ENCODE assay signal across 1 cellular context in the genomic region with DNA sequence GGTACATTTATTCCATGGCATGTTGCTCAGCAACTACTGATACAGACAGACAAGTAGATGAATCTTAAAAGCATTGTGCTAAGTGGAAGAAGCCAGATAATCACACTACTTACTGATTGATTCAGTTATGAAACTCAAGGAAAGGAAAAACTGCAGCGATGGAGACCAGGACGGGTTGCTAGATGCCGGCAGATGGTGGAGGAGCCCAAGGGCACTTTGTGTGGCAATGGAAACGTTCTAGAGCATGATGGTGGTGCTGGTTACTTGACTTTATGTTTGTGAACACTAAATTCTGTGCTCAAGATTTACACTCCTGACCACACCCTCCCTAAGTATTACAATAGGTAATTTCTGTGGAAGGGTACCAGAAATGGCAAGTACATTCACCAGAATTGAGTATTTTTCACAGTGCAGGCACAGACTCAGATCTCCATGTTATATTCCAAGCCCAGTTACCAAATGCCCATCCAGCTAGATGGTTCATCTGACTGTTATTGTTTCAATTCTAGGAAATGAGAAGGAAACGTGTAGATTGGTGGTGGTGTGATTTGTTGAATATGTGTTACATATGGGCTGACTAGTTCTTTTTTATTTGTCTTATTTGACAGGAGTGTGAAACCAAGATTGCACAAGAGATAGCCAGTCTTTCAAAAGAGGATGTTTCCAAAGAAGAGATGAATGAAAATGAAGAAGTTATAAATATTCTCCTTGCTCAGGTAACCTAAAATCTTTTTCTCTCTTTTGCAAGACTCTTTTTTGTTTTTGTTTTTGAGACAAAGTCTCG.
A peak's percentile ranks its signal among the peaks of the same experiment; 100 is the strongest.
TF ChIP-seq lines count a peak whose summit lies in the region.

No MANE protein-coding gene starts in this region.

TF ChIP-seq in IMR-90, 13 proteins besides CTCF, POLR2A, EP300 and RAD21 (continued from another document):
- TF ChIP-seq USF2 (IDR thresholded peaks at IDR 0.05; ENCODE audit: low read depth, low read length) (no peak), CEBPB (IDR thresholded peaks at IDR 0.05; ENCODE audit: low read depth, low read length) (0 out of 2 replicates have a peak, but pooled peaks have one; percentile 31), MXI1 (IDR thresholded peaks at IDR 0.05; ENCODE audit: borderline replicate concordance, low read depth, low read length) (no peak)
